In genomic region chr17:28532063-28532960, GRCh38 we compare ENCODE assay signal across 17 cellular contexts. TPM values are rescaled to one million over a fixed set of nuclear protein-coding genes. Genes with fewer than 3 reads are reported as not detected.
DNase-seq lines count a peak whose midpoint lies in the region; ATAC-seq and TF ChIP-seq lines count a peak whose summit lies in the region.
"Had no signal": no experiment of that assay in that cellular context is flagged by ENCODE, and none has a peak within 500 bp of the region (broad histone marks: within the 10 kb centered on the region; RNA-seq: fewer than 3 reads in every experiment).

No MANE protein-coding gene starts in this region.

- POLR2A ChIA-PET in activated CD8-positive, alpha-beta T cell treated with anti-CD3 and anti-CD28 coated beads, Interleukin-2, amount 10 ng/mL, durations not matched to agents 7 days and 5 days (lab: Charles Lee) = no interaction called here

- no peaks in the 10 kb centered on the region for H3K9me3 Mint-ChIP-seq in activated CD8-positive, alpha-beta T cell treated with anti-CD3 and anti-CD28 coated beads, Interleukin-2, amount 10 ng/mL, durations not matched to agents 7 days and 5 days (ENCODE audit: insufficient read depth)
- H3K9me3 Mint-ChIP-seq: activated CD4-positive, alpha-beta T cell treated with anti-CD3 and anti-CD28 coated beads, Interleukin-2, amount 10 ng/mL, durations not matched to agents 24 days and 14 days; natural killer cell had no signal

- no peaks in the 10 kb centered on the region for H3K4me1 Mint-ChIP-seq in activated CD8-positive, alpha-beta T cell treated with anti-CD3 and anti-CD28 coated beads, Interleukin-2, amount 10 ng/mL, durations not matched to agents 7 days and 5 days (ENCODE audit: low read depth)
- H3K4me1 Mint-ChIP-seq: activated CD4-positive, alpha-beta T cell treated with anti-CD3 and anti-CD28 coated beads, Interleukin-2, amount 10 ng/mL, durations not matched to agents 24 days and 14 days; natural killer cell had no signal

- no peaks in the 10 kb centered on the region for H3K4me1 ChIP-seq in HAP-1
- H3K4me1 ChIP-seq: left ventricle myocardium inferior, tibial nerve had no signal

- in situ Hi-C loops in HAP-1 (cut with MboI; ENCODE audit: low sequenced_read_pairs) = no loop called here

- H3K4me3 Mint-ChIP-seq in activated CD8-positive, alpha-beta T cell treated with anti-CD3 and anti-CD28 coated beads, Interleukin-2, amount 10 ng/mL, durations not matched to agents 7 days and 5 days = no peak overlapping the region
- H3K4me3 Mint-ChIP-seq: activated CD4-positive, alpha-beta T cell treated with anti-CD3 and anti-CD28 coated beads, Interleukin-2, amount 10 ng/mL, durations not matched to agents 24 days and 14 days; natural killer cell had no signal

- H3K27me3 ChIP-seq in HAP-1 (ENCODE audit: low read depth) = peaks cover 10% of the 10 kb centered on the region; the same call in 1 of the 2 replicates
- H3K27me3 ChIP-seq: cardiac muscle cell, tibial nerve had no signal

- ATAC-seq in activated CD8-positive, alpha-beta T cell treated with anti-CD3 and anti-CD28 coated beads, Interleukin-2, amount 10 ng/mL, durations not matched to agents 7 days and 5 days = no peak
- ATAC-seq: natural killer cell had no signal

- no peak overlapping the region for H3K27ac Mint-ChIP-seq in activated CD8-positive, alpha-beta T cell treated with anti-CD3 and anti-CD28 coated beads, Interleukin-2, amount 10 ng/mL, durations not matched to agents 7 days and 5 days
- H3K27ac Mint-ChIP-seq: activated CD4-positive, alpha-beta T cell treated with anti-CD3 and anti-CD28 coated beads, Interleukin-2, amount 10 ng/mL, durations not matched to agents 24 days and 14 days; natural killer cell had no signal

- CTCF ChIA-PET in activated CD8-positive, alpha-beta T cell treated with anti-CD3 and anti-CD28 coated beads, Interleukin-2, amount 10 ng/mL, durations not matched to agents 7 days and 5 days (lab: Charles Lee) = interaction anchor here (0.7 to 1.5 kb wide), 3 partner anchors 8 to 116 kb away, joined by 3 to 4 read pairs (median 3); no protein-coding TSS in a partner anchor

- DNase-seq in HAP-1 (ENCODE audit: low spot score in 2 of 2) (peak; percentile 51 to 66), fibroblast of villous mesenchyme (ENCODE audit: low read depth) (peak; percentile 40), LoVo (ENCODE audit: low spot score) (no peak)
- no peak for DNase-seq in activated CD8-positive, alpha-beta T cell treated with anti-CD3 and anti-CD28 coated beads, Interleukin-2, amount 10 ng/mL, durations not matched to agents 7 days and 5 days
- DNase-seq: activated CD4-positive, alpha-beta T cell treated with anti-CD3 and anti-CD28 coated beads, Interleukin-2, amount 10 ng/mL, durations not matched to agents 24 days and 14 days; activated T-cell treated with anti-CD3 and anti-CD28 coated beads, Interleukin-2, amount 50 U/mL, for 1 hour; COR-L47; effector CD4-positive, alpha-beta T cell; GF-D8; left ventricle myocardium inferior; MV-4-11; natural killer cell; SHP77; stimulated activated CD4-positive, alpha-beta T cell treated with anti-CD3 and anti-CD28 coated beads, Interleukin-2, amount 100 ng/mL, for 48 hours had no signal

- no peaks in the 10 kb centered on the region for H3K36me3 ChIP-seq in HAP-1 (replicated peaks)
- H3K36me3 ChIP-seq: cardiac muscle cell, left ventricle myocardium inferior, tibial nerve had no signal

- no peak overlapping the region for H3K4me3 ChIP-seq in HAP-1
- no peak overlapping the region for H3K4me3 ChIP-seq in fibroblast of villous mesenchyme (ENCODE audit: low read depth, low read length)
- H3K4me3 ChIP-seq: cardiac muscle cell, left ventricle myocardium inferior, tibial nerve had no signal

- no peaks in the 10 kb centered on the region for H3K27me3 Mint-ChIP-seq in activated CD8-positive, alpha-beta T cell treated with anti-CD3 and anti-CD28 coated beads, Interleukin-2, amount 10 ng/mL, durations not matched to agents 7 days and 5 days (ENCODE audit: low read depth)

- no peaks in the 10 kb centered on the region for H3K9me3 ChIP-seq in HAP-1
- H3K9me3 ChIP-seq: left ventricle myocardium inferior, tibial nerve had no signal

- no peak for TF ChIP-seq CTCF in fibroblast of villous mesenchyme (IDR thresholded peaks at IDR 0.05; ENCODE audit: insufficient read depth, low read depth, low read length)

- H3K36me3 Mint-ChIP-seq in activated CD8-positive, alpha-beta T cell treated with anti-CD3 and anti-CD28 coated beads, Interleukin-2, amount 10 ng/mL, durations not matched to agents 7 days and 5 days (ENCODE audit: low read depth) = no peaks in the 10 kb centered on the region
- H3K36me3 Mint-ChIP-seq: natural killer cell had no signal

RNA-seq across cellular contexts. Expression of gene UNC119, which starts 20.1 kb away (rescaled TPM):
- total RNA-seq in fibroblast of villous mesenchyme = 19.6 and 21.6 TPM in 2 replicates
- 10 to 100 TPM; 41.6 to 48.1 TPM for total RNA-seq in activated CD8-positive, alpha-beta T cell treated with anti-CD3 and anti-CD28 coated beads, Interleukin-2, amount 10 ng/mL, durations not matched to agents 7 days and 5 days

RNA-seq across cellular contexts. Expression of gene FOXN1, which starts 26.2 kb away (rescaled TPM):
- not detected in 2 replicates for total RNA-seq in fibroblast of villous mesenchyme
- total RNA-seq in activated CD8-positive, alpha-beta T cell treated with anti-CD3 and anti-CD28 coated beads, Interleukin-2, amount 10 ng/mL, durations not matched to agents 7 days and 5 days = not detected
- total RNA-seq: activated CD4-positive, alpha-beta T cell treated with anti-CD3 and anti-CD28 coated beads, Interleukin-2, amount 10 ng/mL, durations not matched to agents 24 days and 14 days; HT1080; left ventricle myocardium inferior; natural killer cell; tibial nerve had no signal

RNA-seq across cellular contexts. Expression of gene PIGS, which starts 39.0 kb away (rescaled TPM):
- 48.3 and 52.7 TPM in 2 replicates for total RNA-seq in fibroblast of villous mesenchyme
- total RNA-seq in activated CD8-positive, alpha-beta T cell treated with anti-CD3 and anti-CD28 coated beads, Interleukin-2, amount 10 ng/mL, durations not matched to agents 7 days and 5 days = 10 to 100 TPM; 60.0 to 61.1 TPM

RNA-seq across cellular contexts. Expression of gene ALDOC, which starts 44.4 kb away (rescaled TPM):
- total RNA-seq in fibroblast of villous mesenchyme = 28.9 and 41.6 TPM in 2 replicates
- total RNA-seq in activated CD8-positive, alpha-beta T cell treated with anti-CD3 and anti-CD28 coated beads, Interleukin-2, amount 10 ng/mL, durations not matched to agents 7 days and 5 days = 10 to 100 TPM; 97.3 to 99.7 TPM

RNA-seq across cellular contexts. Expression of gene SLC13A2, which starts 58.9 kb away (rescaled TPM):
- total RNA-seq in fibroblast of villous mesenchyme = not detected in 2 replicates
- total RNA-seq in activated CD8-positive, alpha-beta T cell treated with anti-CD3 and anti-CD28 coated beads, Interleukin-2, amount 10 ng/mL, durations not matched to agents 7 days and 5 days = not detected
- total RNA-seq: activated CD4-positive, alpha-beta T cell treated with anti-CD3 and anti-CD28 coated beads, Interleukin-2, amount 10 ng/mL, durations not matched to agents 24 days and 14 days; cardiac muscle cell; HT1080; left ventricle myocardium inferior; natural killer cell; tibial nerve had no signal

Comparison
In these comparisons a context has a peak if more than half of its experiments do, and no peak if none do; other contexts are left out.
1. DNase-seq: peak in HAP-1 (2 of 2) and fibroblast of villous mesenchyme (single experiment); none in LoVo (single experiment) and activated CD8-positive, alpha-beta T cell treated with anti-CD3 and anti-CD28 coated beads, Interleukin-2, amount 10 ng/mL, durations not matched to agents 7 days and 5 days (single experiment).